ENCODE assay signal across 14 cellular contexts in genomic region chr7:133583545-133584171, GRCh38.
DNase-seq lines count a peak whose midpoint lies in the region; ATAC-seq, FAIRE-seq and TF ChIP-seq lines count a peak whose summit lies in the region.
"Had no signal": no experiment of that assay in that cellular context is flagged by ENCODE, and none has a peak within 500 bp of the region (broad histone marks: within the 10 kb centered on the region; RNA-seq: fewer than 3 reads in every experiment).

No MANE protein-coding gene starts in this region.

- 5% methylated on average over 3 of the region's 3 CpGs for WGBS in K562 (ENCODE audit: insufficient coverage, low coverage, missing lambda C conversion rate)
- no CpG with 5 or more reads among the region's 3 CpGs for WGBS in mesendoderm (ENCODE audit: extremely low coverage, insufficient coverage, low lambda C conversion rate)

- no peak overlapping the region for H2AFZ ChIP-seq in K562 (ENCODE audit: low read depth, low read length)

- H2BK15ac ChIP-seq in mesendoderm (replicated peaks; ENCODE audit: low read depth) = no peak overlapping the region

- H3K4me1 ChIP-seq in K562 (replicated peaks in 1 of 2; ENCODE audit: control insufficient read depth in 2 of 2, insufficient read depth in 2 of 2, low read length in 2 of 2) = peaks cover 0 to 9% of the 10 kb centered on the region in 2 experiments; a peak in 3 of 5 replicates
- peaks cover 3% of the 10 kb centered on the region for H3K4me1 ChIP-seq in mesendoderm (ENCODE audit: control insufficient read depth, low read depth, low read length)

- H3K27me3 ChIP-seq in K562 (ENCODE audit: control insufficient read depth in 2 of 2, insufficient read depth in 2 of 2, low read length in 2 of 2) (no peaks in the 10 kb centered on the region), mesendoderm (ENCODE audit: insufficient read depth, low read length, poor library complexity) (no peaks in the 10 kb centered on the region)

- no TSS peak for BruUV-seq in K562 (replicated peaks; lab: Mats Ljungman, UMichigan)

- H4K8ac ChIP-seq in mesendoderm (ENCODE audit: low read depth, low read length) = no peak overlapping the region

- H3K79me2 ChIP-seq in K562 (ENCODE audit: control insufficient read depth, insufficient read depth, low read length) = no peaks in the 10 kb centered on the region
- H3K79me2 ChIP-seq in mesendoderm (ENCODE audit: control insufficient read depth, insufficient read depth, low read length) = no peaks in the 10 kb centered on the region

- POLR2A ChIA-PET in K562 (lab: Yijun Ruan, JAX) = interaction anchor here (0.7 to 1.2 kb wide), 2 partner anchors 10 to 13 kb away, joined by 3 read pairs; no protein-coding TSS in a partner anchor

- TF ChIP-seq CTCF in K562 (IDR thresholded peaks at IDR 0.05 in 2 of 3, conservative IDR thresholded peaks at IDR 0.05 in 1 of 3; ENCODE audit: insufficient read depth in 2 of 3, low read depth in 1 of 3, low read length in 3 of 3) = no peak

- no peak overlapping the region for H3K4me3 ChIP-seq in Jurkat, Clone E6-1 (ENCODE audit: low read length)
- H3K4me3 ChIP-seq in K562 (no peak overlapping the region), mesendoderm (ENCODE audit: low read length) (no peak overlapping the region)

- in situ Hi-C loops in K562 (cut with MboI) = no loop called here
- in situ Hi-C loops in G401 (cut with HindIII; ENCODE audit: low sequenced_read_pairs) = no loop called here

- H3K4me2 ChIP-seq in K562 (ENCODE audit: insufficient read depth, low read length) (no peak overlapping the region), mesendoderm (ENCODE audit: low read length) (no peak overlapping the region)
- H3K4me2 ChIP-seq: KMS-11 had no signal

- peak; percentile 29 for FAIRE-seq in K562 (lab: Jason Lieb, UNC)

- no peak overlapping the region for H4K5ac ChIP-seq in mesendoderm (ENCODE audit: low read length)

- no peak for TF ChIP-seq POLR2A in K562 (conservative IDR thresholded peaks at IDR 0.05)

- no peaks in the 10 kb centered on the region for H3K36me3 ChIP-seq in K562 (ENCODE audit: control insufficient read depth, insufficient read depth, low read length)
- H3K36me3 ChIP-seq in mesendoderm (ENCODE audit: control insufficient read depth, insufficient read depth, low read length) = no peaks in the 10 kb centered on the region

- H3K27ac ChIP-seq in K562 (ENCODE audit: extremely low read depth, low read depth, low read length) (no peak overlapping the region), mesendoderm (ENCODE audit: low read depth, low read length) (no peak overlapping the region)
- H3K27ac ChIP-seq: KMS-11 had no signal

- no peak overlapping the region for H3K23ac ChIP-seq in mesendoderm (ENCODE audit: low read length)

- peak overlapping the region; percentile 34 for H3K56ac ChIP-seq in mesendoderm (ENCODE audit: low read length)

- no peak for TF ChIP-seq EP300 in K562 (IDR thresholded peaks at IDR 0.05; ENCODE audit: low read length)

- H2BK5ac ChIP-seq in mesendoderm (ENCODE audit: low read length) = peak overlapping the region; percentile 9

- CTCF ChIA-PET in K562 (lab: Yijun Ruan, JAX; ENCODE audit: low intra/inter-chr PET ratio) = no interaction called here

- no peak for TF ChIP-seq RAD21 in K562 (CRISPR knock-in tag; conservative IDR thresholded peaks at IDR 0.05 in 1 of 2, IDR thresholded peaks at IDR 0.05 in 1 of 2)

- H3K9ac ChIP-seq in K562 (ENCODE audit: insufficient read depth in 1 of 2, low read depth in 2 of 2, low read length in 2 of 2) (no peak overlapping the region), mesendoderm (ENCODE audit: low read length) (no peak overlapping the region)
- H3K9ac ChIP-seq: KMS-11 had no signal

- intact Hi-C loops in K562 (cut with micrococcal nuclease) = no loop called here

- no peaks in the 10 kb centered on the region for H4K20me1 ChIP-seq in K562 (replicated peaks; ENCODE audit: control insufficient read depth, insufficient read depth, low read length)

- H3K4ac ChIP-seq in mesendoderm (ENCODE audit: low read depth, low read length) = peak overlapping the region; percentile 21

- H3K9me1 ChIP-seq in K562 (ENCODE audit: control insufficient read depth, insufficient read depth, low read length) = no peaks in the 10 kb centered on the region

- H3K79me1 ChIP-seq in mesendoderm (ENCODE audit: low read length) = no peaks in the 10 kb centered on the region

- ATAC-seq in K562 = peak; percentile 82
- no peak for ATAC-seq in HG03354 (IDR thresholded peaks at IDR 0.05; ENCODE audit: poor library complexity, severe bottlenecking, unreplicated experiment)
- ATAC-seq: CD8-positive, alpha-beta T cell; HCT116; Panc1 had no signal

- peak; percentile 44 for DNase-seq in Jurkat, Clone E6-1 (ENCODE audit: low read depth, low spot score)
- peak in 2 of 4 experiments; percentile 14 to 21 for DNase-seq in K562 (ENCODE audit: extremely low read depth in 1 of 4, low spot score in 3 of 4)
- DNase-seq in mesendoderm = no peak
- DNase-seq in NOMO-1 (lab: John Stamatoyannopoulos, UW; ENCODE audit: unreplicated experiment in 2 of 2) = no peak
- no peak for DNase-seq in G401 (ENCODE audit: low spot score)
- no peak for DNase-seq in NCI-H1092 (lab: John Stamatoyannopoulos, UW)
- DNase-seq: CD8-positive, alpha-beta T cell; NCI-H146; NCI-H2081 treated with DMSO at 0.1 percent for 48 hours; SHP77 had no signal

- no peak overlapping the region for H3K18ac ChIP-seq in mesendoderm (ENCODE audit: low read length)

- no peak overlapping the region for H2BK120ac ChIP-seq in mesendoderm (ENCODE audit: low read depth, low read length)

- no peaks in the 10 kb centered on the region for H3K9me3 ChIP-seq in K562 (replicated peaks; ENCODE audit: control insufficient read depth, insufficient read depth, low read depth, low read length)

- H2AK5ac ChIP-seq in mesendoderm (ENCODE audit: low read length) = no peak overlapping the region

TF ChIP-seq in K562, 482 proteins besides CTCF, POLR2A, EP300 and RAD21 (continues in another document):
- TF ChIP-seq KDM1A (IDR thresholded peaks at IDR 0.05) = no peak
- peak; percentile 50 for TF ChIP-seq TCF3 (CRISPR knock-in tag; IDR thresholded peaks at IDR 0.05)
- peak; percentile 56; the same call in 1 of the 2 replicates for TF ChIP-seq CTBP1 (IDR thresholded peaks at IDR 0.05; ENCODE audit: borderline replicate concordance)
- TF ChIP-seq DPF2 (IDR thresholded peaks at IDR 0.05) = peak; percentile 60
- no peak for TF ChIP-seq NELFE (IDR thresholded peaks at IDR 0.05; ENCODE audit: insufficient read depth, insufficient read length)
- TF ChIP-seq CBX8 (IDR thresholded peaks at IDR 0.05; ENCODE audit: borderline replicate concordance, extremely low read depth, low read depth, low read length, poor library complexity, severe bottlenecking) = no peak
- TF ChIP-seq, protein P1, sequence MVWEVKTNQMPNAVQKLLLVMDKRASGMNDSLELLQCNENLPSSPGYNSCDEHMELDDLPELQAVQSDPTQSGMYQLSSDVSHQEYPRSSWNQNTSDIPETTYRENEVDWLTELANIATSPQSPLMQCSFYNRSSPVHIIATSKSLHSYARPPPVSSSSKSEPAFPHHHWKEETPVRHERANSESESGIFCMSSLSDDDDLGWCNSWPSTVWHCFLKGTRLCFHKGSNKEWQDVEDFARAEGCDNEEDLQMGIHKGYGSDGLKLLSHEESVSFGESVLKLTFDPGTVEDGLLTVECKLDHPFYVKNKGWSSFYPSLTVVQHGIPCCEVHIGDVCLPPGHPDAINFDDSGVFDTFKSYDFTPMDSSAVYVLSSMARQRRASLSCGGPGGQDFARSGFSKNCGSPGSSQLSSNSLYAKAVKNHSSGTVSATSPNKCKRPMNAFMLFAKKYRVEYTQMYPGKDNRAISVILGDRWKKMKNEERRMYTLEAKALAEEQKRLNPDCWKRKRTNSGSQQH (CRISPR knock-in tag; IDR thresholded peaks at IDR 0.05) = peak; percentile 61; the same call in 1 of the 2 replicates
- peak; percentile 35; the same call in 1 of the 2 replicates for TF ChIP-seq SMARCA5 (IDR thresholded peaks at IDR 0.05)
- TF ChIP-seq ARID1B (IDR thresholded peaks at IDR 0.05) = peak; percentile 75
- 0 out of 2 replicates have a peak, but pooled peaks have one; percentile 16 for TF ChIP-seq ELF4 (CRISPR knock-in tag; IDR thresholded peaks at IDR 0.05)
- TF ChIP-seq, protein P2, sequence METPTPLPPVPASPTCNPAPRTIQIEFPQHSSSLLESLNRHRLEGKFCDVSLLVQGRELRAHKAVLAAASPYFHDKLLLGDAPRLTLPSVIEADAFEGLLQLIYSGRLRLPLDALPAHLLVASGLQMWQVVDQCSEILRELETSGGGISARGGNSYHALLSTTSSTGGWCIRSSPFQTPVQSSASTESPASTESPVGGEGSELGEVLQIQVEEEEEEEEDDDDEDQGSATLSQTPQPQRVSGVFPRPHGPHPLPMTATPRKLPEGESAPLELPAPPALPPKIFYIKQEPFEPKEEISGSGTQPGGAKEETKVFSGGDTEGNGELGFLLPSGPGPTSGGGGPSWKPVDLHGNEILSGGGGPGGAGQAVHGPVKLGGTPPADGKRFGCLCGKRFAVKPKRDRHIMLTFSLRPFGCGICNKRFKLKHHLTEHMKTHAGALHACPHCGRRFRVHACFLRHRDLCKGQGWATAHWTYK (CRISPR knock-in tag; IDR thresholded peaks at IDR 0.05) = no peak
- 0 out of 2 replicates have a peak, but pooled peaks have one; percentile 27 for TF ChIP-seq TRIM25 (IDR thresholded peaks at IDR 0.05; ENCODE audit: borderline replicate concordance)
